In the genomic region with DNA sequence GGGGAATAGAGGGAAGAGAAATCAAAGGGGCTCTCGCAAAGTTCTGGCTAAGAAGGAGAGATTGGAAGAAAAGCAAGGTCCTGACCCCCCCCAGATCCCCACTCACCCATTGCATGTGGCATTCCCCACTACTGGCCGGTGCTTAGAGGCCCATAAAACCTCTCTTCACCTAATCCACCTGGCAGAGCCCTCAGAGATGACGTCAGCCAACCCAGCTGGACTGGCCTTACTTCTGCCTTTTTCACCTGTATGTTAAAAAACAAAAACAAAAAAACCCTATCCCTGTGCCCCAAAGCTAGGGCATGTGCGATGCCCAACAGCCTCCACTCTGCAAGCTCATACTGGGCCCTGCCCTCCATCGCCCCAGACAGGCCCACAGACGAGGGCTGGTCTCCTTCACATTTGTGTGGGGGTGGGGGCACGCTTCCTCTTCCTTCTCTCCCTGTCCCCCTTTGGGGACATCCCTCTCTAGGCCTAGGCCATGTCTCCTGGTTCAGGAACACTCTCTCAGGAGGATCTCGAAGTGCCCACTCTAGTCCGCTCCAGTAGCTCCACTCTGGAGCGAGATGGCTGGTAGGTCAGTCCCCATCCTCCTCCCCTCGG, we compare ENCODE assay signal across 1 cellular context.
TF ChIP-seq lines count a peak whose summit lies in the region.

No MANE protein-coding gene starts in this region.

TF ChIP-seq in GM23338, 12 proteins besides CTCF, POLR2A, EP300 and RAD21 (continued from another document):
- TF ChIP-seq, protein P1, sequence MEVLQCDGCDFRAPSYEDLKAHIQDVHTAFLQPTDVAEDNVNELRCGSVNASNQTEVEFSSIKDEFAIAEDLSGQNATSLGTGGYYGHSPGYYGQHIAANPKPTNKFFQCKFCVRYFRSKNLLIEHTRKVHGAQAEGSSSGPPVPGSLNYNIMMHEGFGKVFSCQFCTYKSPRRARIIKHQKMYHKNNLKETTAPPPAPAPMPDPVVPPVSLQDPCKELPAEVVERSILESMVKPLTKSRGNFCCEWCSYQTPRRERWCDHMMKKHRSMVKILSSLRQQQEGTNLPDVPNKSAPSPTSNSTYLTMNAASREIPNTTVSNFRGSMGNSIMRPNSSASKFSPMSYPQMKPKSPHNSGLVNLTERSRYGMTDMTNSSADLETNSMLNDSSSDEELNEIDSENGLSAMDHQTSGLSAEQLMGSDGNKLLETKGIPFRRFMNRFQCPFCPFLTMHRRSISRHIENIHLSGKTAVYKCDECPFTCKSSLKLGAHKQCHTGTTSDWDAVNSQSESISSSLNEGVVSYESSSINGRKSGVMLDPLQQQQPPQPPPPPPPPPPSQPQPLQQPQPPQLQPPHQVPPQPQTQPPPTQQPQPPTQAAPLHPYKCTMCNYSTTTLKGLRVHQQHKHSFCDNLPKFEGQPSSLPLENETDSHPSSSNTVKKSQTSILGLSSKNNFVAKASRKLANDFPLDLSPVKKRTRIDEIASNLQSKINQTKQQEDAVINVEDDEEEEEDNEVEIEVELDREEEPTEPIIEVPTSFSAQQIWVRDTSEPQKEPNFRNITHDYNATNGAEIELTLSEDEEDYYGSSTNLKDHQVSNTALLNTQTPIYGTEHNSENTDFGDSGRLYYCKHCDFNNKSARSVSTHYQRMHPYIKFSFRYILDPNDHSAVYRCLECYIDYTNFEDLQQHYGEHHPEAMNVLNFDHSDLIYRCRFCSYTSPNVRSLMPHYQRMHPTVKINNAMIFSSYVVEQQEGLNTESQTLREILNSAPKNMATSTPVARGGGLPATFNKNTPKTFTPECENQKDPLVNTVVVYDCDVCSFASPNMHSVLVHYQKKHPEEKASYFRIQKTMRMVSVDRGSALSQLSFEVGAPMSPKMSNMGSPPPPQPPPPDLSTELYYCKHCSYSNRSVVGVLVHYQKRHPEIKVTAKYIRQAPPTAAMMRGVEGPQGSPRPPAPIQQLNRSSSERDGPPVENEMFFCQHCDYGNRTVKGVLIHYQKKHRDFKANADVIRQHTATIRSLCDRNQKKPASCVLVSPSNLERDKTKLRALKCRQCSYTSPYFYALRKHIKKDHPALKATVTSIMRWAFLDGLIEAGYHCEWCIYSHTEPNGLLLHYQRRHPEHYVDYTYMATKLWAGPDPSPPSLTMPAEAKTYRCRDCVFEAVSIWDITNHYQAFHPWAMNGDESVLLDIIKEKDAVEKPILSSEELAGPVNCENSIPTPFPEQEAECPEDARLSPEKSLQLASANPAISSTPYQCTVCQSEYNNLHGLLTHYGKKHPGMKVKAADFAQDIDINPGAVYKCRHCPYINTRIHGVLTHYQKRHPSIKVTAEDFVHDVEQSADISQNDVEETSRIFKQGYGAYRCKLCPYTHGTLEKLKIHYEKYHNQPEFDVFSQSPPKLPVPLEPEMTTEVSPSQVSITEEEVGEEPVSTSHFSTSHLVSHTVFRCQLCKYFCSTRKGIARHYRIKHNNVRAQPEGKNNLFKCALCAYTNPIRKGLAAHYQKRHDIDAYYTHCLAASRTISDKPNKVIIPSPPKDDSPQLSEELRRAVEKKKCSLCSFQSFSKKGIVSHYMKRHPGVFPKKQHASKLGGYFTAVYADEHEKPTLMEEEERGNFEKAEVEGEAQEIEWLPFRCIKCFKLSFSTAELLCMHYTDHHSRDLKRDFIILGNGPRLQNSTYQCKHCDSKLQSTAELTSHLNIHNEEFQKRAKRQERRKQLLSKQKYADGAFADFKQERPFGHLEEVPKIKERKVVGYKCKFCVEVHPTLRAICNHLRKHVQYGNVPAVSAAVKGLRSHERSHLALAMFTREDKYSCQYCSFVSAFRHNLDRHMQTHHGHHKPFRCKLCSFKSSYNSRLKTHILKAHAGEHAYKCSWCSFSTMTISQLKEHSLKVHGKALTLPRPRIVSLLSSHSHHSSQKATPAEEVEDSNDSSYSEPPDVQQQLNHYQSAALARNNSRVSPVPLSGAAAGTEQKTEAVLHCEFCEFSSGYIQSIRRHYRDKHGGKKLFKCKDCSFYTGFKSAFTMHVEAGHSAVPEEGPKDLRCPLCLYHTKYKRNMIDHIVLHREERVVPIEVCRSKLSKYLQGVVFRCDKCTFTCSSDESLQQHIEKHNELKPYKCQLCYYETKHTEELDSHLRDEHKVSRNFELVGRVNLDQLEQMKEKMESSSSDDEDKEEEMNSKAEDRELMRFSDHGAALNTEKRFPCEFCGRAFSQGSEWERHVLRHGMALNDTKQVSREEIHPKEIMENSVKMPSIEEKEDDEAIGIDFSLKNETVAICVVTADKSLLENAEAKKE (CRISPR knock-in tag; IDR thresholded peaks at IDR 0.05), result no peak
- no peak for TF ChIP-seq ZNF114 (CRISPR knock-in tag; IDR thresholded peaks at IDR 0.05)
- TF ChIP-seq STAT1 (IDR thresholded peaks at IDR 0.05; ENCODE audit: unreplicated experiment), result no peak
- no peak for TF ChIP-seq NANOG (IDR thresholded peaks at IDR 0.05; ENCODE audit: borderline replicate concordance)
- TF ChIP-seq EZH2phosphoT487 (IDR thresholded peaks at IDR 0.05; ENCODE audit: unreplicated experiment), result no peak
- TF ChIP-seq, protein P2, sequence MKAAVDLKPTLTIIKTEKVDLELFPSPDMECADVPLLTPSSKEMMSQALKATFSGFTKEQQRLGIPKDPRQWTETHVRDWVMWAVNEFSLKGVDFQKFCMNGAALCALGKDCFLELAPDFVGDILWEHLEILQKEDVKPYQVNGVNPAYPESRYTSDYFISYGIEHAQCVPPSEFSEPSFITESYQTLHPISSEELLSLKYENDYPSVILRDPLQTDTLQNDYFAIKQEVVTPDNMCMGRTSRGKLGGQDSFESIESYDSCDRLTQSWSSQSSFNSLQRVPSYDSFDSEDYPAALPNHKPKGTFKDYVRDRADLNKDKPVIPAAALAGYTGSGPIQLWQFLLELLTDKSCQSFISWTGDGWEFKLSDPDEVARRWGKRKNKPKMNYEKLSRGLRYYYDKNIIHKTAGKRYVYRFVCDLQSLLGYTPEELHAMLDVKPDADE (IDR thresholded peaks at IDR 0.05), result no peak
- no peak for TF ChIP-seq JUNB (IDR thresholded peaks at IDR 0.05; ENCODE audit: unreplicated experiment)
- TF ChIP-seq ZNF331 (CRISPR knock-in tag; IDR thresholded peaks at IDR 0.05; ENCODE audit: low read depth), result no peak
- TF ChIP-seq, protein P3, sequence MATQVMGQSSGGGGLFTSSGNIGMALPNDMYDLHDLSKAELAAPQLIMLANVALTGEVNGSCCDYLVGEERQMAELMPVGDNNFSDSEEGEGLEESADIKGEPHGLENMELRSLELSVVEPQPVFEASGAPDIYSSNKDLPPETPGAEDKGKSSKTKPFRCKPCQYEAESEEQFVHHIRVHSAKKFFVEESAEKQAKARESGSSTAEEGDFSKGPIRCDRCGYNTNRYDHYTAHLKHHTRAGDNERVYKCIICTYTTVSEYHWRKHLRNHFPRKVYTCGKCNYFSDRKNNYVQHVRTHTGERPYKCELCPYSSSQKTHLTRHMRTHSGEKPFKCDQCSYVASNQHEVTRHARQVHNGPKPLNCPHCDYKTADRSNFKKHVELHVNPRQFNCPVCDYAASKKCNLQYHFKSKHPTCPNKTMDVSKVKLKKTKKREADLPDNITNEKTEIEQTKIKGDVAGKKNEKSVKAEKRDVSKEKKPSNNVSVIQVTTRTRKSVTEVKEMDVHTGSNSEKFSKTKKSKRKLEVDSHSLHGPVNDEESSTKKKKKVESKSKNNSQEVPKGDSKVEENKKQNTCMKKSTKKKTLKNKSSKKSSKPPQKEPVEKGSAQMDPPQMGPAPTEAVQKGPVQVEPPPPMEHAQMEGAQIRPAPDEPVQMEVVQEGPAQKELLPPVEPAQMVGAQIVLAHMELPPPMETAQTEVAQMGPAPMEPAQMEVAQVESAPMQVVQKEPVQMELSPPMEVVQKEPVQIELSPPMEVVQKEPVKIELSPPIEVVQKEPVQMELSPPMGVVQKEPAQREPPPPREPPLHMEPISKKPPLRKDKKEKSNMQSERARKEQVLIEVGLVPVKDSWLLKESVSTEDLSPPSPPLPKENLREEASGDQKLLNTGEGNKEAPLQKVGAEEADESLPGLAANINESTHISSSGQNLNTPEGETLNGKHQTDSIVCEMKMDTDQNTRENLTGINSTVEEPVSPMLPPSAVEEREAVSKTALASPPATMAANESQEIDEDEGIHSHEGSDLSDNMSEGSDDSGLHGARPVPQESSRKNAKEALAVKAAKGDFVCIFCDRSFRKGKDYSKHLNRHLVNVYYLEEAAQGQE (IDR thresholded peaks at IDR 0.05; ENCODE audit: unreplicated experiment), result no peak
